25 cellular contexts compared by ENCODE assay signal in genomic region chr18:51656249-51656648, GRCh38.
"Had no signal": no experiment of that assay in that cellular context is flagged by ENCODE, and none has a peak within 500 bp of the region (broad histone marks: within the 10 kb centered on the region; RNA-seq: fewer than 3 reads in every experiment).

No MANE protein-coding gene starts in this region.

- H3K36me3 ChIP-seq: gastrocnemius medialis, neural progenitor cell, right lobe of liver, suprapubic skin, thyroid gland, vagina had no signal

- H3K27ac ChIP-seq: dorsolateral prefrontal cortex, epithelial cell of prostate, gastrocnemius medialis, neural progenitor cell, parathyroid adenoma, right lobe of liver, suprapubic skin, thyroid gland, vagina had no signal

- H3K9ac ChIP-seq: neural progenitor cell, parathyroid adenoma had no signal

- H3K27me3 ChIP-seq: gastrocnemius medialis, neural progenitor cell, right lobe of liver, suprapubic skin, thyroid gland, vagina had no signal

- FAIRE-seq: kidney, small intestine had no signal

- H3K4me3 ChIP-seq: dorsolateral prefrontal cortex, gastrocnemius medialis, lung, neural progenitor cell, right lobe of liver, suprapubic skin, thyroid gland, vagina had no signal

- H3K9me3 ChIP-seq: gastrocnemius medialis, right lobe of liver, suprapubic skin, thyroid gland, vagina had no signal

- H3K4me2 ChIP-seq: neural progenitor cell had no signal

- H3K79me2 ChIP-seq: parathyroid adenoma had no signal

- H2AFZ ChIP-seq: neural progenitor cell, parathyroid adenoma had no signal

- H3K4me1 ChIP-seq: gastrocnemius medialis, parathyroid adenoma, right lobe of liver, suprapubic skin, thyroid gland, vagina had no signal

- DNase-seq: dorsolateral prefrontal cortex; effector CD4-positive, alpha-beta T cell; foreskin fibroblast; gastrocnemius medialis; head of caudate nucleus; kidney; mesenchymal stem cell; midbrain; naive thymus-derived CD4-positive, alpha-beta T cell; right lobe of liver; small intestine; stimulated activated CD4-positive, alpha-beta T cell treated with anti-CD3 and anti-CD28 coated beads, Interleukin-15, amount 100 ng/mL, for 24 hours; stimulated activated CD4-positive, alpha-beta T cell treated with anti-CD3 and anti-CD28 coated beads, Interleukin-2, amount 100 ng/mL, for 48 hours; stimulated activated naive CD4-positive, alpha-beta T cell; stimulated activated naive CD8-positive, alpha-beta T cell treated with anti-CD3 and anti-CD28 coated beads, Interleukin-15, amount 100 ng/mL, for 72 hours; thyroid gland; trophoblast cell had no signal

- ATAC-seq: esophagus mucosa; gastrocnemius medialis; left lobe of liver; naive thymus-derived CD4-positive, alpha-beta T cell; right lobe of liver; stimulated activated naive CD8-positive, alpha-beta T cell treated with anti-CD3 and anti-CD28 coated beads, Interleukin-15, amount 100 ng/mL, for 72 hours had no signal
